8 cellular contexts compared by ENCODE assay signal in genomic region chr2:162301151-162301804, GRCh38. TPM values are rescaled to one million over a fixed set of nuclear protein-coding genes. Genes with fewer than 3 reads are reported as not detected.
DNase-seq lines count a peak whose midpoint lies in the region; ATAC-seq, FAIRE-seq and TF ChIP-seq lines count a peak whose summit lies in the region.

No MANE protein-coding gene starts in this region.

- peak; percentile 76 for ATAC-seq in HG03442 (IDR thresholded peaks at IDR 0.05; ENCODE audit: unreplicated experiment)
- ATAC-seq in activated CD8-positive, alpha-beta memory T cell treated with anti-CD3 and anti-CD28 coated beads, Interleukin-2, amount 10 ng/mL, durations not matched to agents 7 days and 5 days, result peak; percentile 81

- no peaks in the 10 kb centered on the region for H3K27me3 ChIP-seq in esophagus muscularis mucosa
- H3K27me3 ChIP-seq in neural progenitor cell, result no peaks in the 10 kb centered on the region

- DNase-seq in CD14-positive monocyte (ENCODE audit: low spot score) (peak; percentile 48), GM19239 (ENCODE audit: insufficient read length, low spot score) (no peak), NCI-H82 (lab: John Stamatoyannopoulos, UW) (peak; percentile 84), esophagus muscularis mucosa (ENCODE audit: extremely low spot score) (no peak), neural progenitor cell (ENCODE audit: low spot score) (peak; percentile 74), type B pancreatic cell (ENCODE audit: extremely low spot score, unreplicated experiment) (no peak)
- DNase-seq in activated CD8-positive, alpha-beta memory T cell treated with anti-CD3 and anti-CD28 coated beads, Interleukin-2, amount 10 ng/mL, durations not matched to agents 7 days and 5 days, result peak; percentile 63

- peak; percentile 92 for FAIRE-seq in GM19239 (lab: Jason Lieb, UNC)

- TF ChIP-seq CTCF in CD14-positive monocyte (IDR thresholded peaks at IDR 0.05) (peak; percentile 93), esophagus muscularis mucosa (IDR thresholded peaks at IDR 0.05) (peak; percentile 79 to 89 (median 88)), neural progenitor cell (IDR thresholded peaks at IDR 0.05) (peak; percentile 94), type B pancreatic cell (conservative IDR thresholded peaks at IDR 0.05) (peak; percentile 94)

- H3K79me2 ChIP-seq in neural progenitor cell (ENCODE audit: low read depth), result no peaks in the 10 kb centered on the region

- H3K36me3 ChIP-seq in esophagus muscularis mucosa, result peaks cover 0 to 4% (median 0%) of the 10 kb centered on the region in 4 donors
- H3K36me3 ChIP-seq in neural progenitor cell, result no peaks in the 10 kb centered on the region

- H3K36me3 Mint-ChIP-seq in CD14-positive monocyte (peaks cover 21 to 37% of the 10 kb centered on the region in 2 donors), neural progenitor cell (no peaks in the 10 kb centered on the region), type B pancreatic cell (no peaks in the 10 kb centered on the region)
- H3K36me3 Mint-ChIP-seq in activated CD8-positive, alpha-beta memory T cell treated with anti-CD3 and anti-CD28 coated beads, Interleukin-2, amount 10 ng/mL, durations not matched to agents 7 days and 5 days, result peaks cover 21% of the 10 kb centered on the region

- no peak for TF ChIP-seq POLR2A in esophagus muscularis mucosa (IDR thresholded peaks at IDR 0.05; ENCODE audit: low read depth)

- H3K27ac Mint-ChIP-seq in CD14-positive monocyte (no peak overlapping the region), neural progenitor cell (no peak overlapping the region), type B pancreatic cell (no peak overlapping the region)
- H3K27ac Mint-ChIP-seq in activated CD8-positive, alpha-beta memory T cell treated with anti-CD3 and anti-CD28 coated beads, Interleukin-2, amount 10 ng/mL, durations not matched to agents 7 days and 5 days, result no peak overlapping the region

- no peak for TF ChIP-seq EP300 in esophagus muscularis mucosa (IDR thresholded peaks at IDR 0.05)

- no peak overlapping the region for H3K27ac ChIP-seq in esophagus muscularis mucosa (replicated peaks in 1 of 4)
- H3K27ac ChIP-seq in neural progenitor cell, result no peak overlapping the region

- H3K4me3 Mint-ChIP-seq in CD14-positive monocyte (no peak overlapping the region), neural progenitor cell (no peak overlapping the region), type B pancreatic cell (no peak overlapping the region)
- H3K4me3 Mint-ChIP-seq in activated CD8-positive, alpha-beta memory T cell treated with anti-CD3 and anti-CD28 coated beads, Interleukin-2, amount 10 ng/mL, durations not matched to agents 7 days and 5 days, result no peak overlapping the region

- H3K4me1 ChIP-seq in esophagus muscularis mucosa (peaks cover 0 to 30% (median 17%) of the 10 kb centered on the region in 4 donors), neural progenitor cell (no peaks in the 10 kb centered on the region)

- CTCF ChIA-PET in activated CD8-positive, alpha-beta memory T cell treated with anti-CD3 and anti-CD28 coated beads, Interleukin-2, amount 10 ng/mL, durations not matched to agents 7 days and 5 days (lab: Charles Lee), result interaction anchor here (0.6 to 7.3 kb wide), 13 partner anchors 8 to 273 kb away, joined by 3 to 125 read pairs (median 4); partner anchors contain the start of genes GCA and IFIH1

- H3F3A ChIP-seq in neural progenitor cell (ENCODE audit: low read depth), result no peaks in the 10 kb centered on the region

- H3K27me3 Mint-ChIP-seq in CD14-positive monocyte (ENCODE audit: low read depth in 3 of 3), result no peaks in the 10 kb centered on the region
- no peaks in the 10 kb centered on the region for H3K27me3 Mint-ChIP-seq in activated CD8-positive, alpha-beta memory T cell treated with anti-CD3 and anti-CD28 coated beads, Interleukin-2, amount 10 ng/mL, durations not matched to agents 7 days and 5 days
- no peaks in the 10 kb centered on the region for H3K27me3 Mint-ChIP-seq in neural progenitor cell (ENCODE audit: insufficient read depth, low read depth)
- H3K27me3 Mint-ChIP-seq in type B pancreatic cell, result no peaks in the 10 kb centered on the region

- peaks cover 10% of the 10 kb centered on the region for H3K4me1 Mint-ChIP-seq in CD14-positive monocyte
- peaks cover 6% of the 10 kb centered on the region for H3K4me1 Mint-ChIP-seq in activated CD8-positive, alpha-beta memory T cell treated with anti-CD3 and anti-CD28 coated beads, Interleukin-2, amount 10 ng/mL, durations not matched to agents 7 days and 5 days
- no peaks in the 10 kb centered on the region for H3K4me1 Mint-ChIP-seq in neural progenitor cell
- H3K4me1 Mint-ChIP-seq in type B pancreatic cell (ENCODE audit: unreplicated experiment), result no peaks in the 10 kb centered on the region

- no peaks in the 10 kb centered on the region for H3K9me3 ChIP-seq in esophagus muscularis mucosa
- H3K9me3 ChIP-seq in neural progenitor cell (ENCODE audit: low read depth), result no peaks in the 10 kb centered on the region

- H3K4me3 ChIP-seq in esophagus muscularis mucosa, result no peak overlapping the region
- H3K4me3 ChIP-seq in neural progenitor cell, result no peak overlapping the region

- H3K9ac ChIP-seq in neural progenitor cell, result no peak overlapping the region

- no peaks in the 10 kb centered on the region for H3K9me3 Mint-ChIP-seq in CD14-positive monocyte
- no peaks in the 10 kb centered on the region for H3K9me3 Mint-ChIP-seq in activated CD8-positive, alpha-beta memory T cell treated with anti-CD3 and anti-CD28 coated beads, Interleukin-2, amount 10 ng/mL, durations not matched to agents 7 days and 5 days (ENCODE audit: low read depth)
- no peaks in the 10 kb centered on the region for H3K9me3 Mint-ChIP-seq in neural progenitor cell
- no peaks in the 10 kb centered on the region for H3K9me3 Mint-ChIP-seq in type B pancreatic cell

- 13% methylated on average over 6 of the region's 6 CpGs for WGBS in esophagus muscularis mucosa

- intact Hi-C loops in CD14-positive monocyte (cut with micrococcal nuclease) (no loop called here), esophagus muscularis mucosa (cut with DNase I) (loop anchor here (5.0 kb wide), 1 partner anchor 714 kb away; no protein-coding TSS in a partner anchor)

- no peak overlapping the region for H3K4me2 ChIP-seq in neural progenitor cell

- H2AFZ ChIP-seq in neural progenitor cell (replicated peaks), result peak overlapping the region; percentile 41

- no peaks in the 10 kb centered on the region for H4K20me1 ChIP-seq in neural progenitor cell (ENCODE audit: low read depth)

RNA-seq across cellular contexts. Expression of gene IFIH1, which starts 17.2 kb away (rescaled TPM):
- polyA plus RNA-seq in CD14-positive monocyte, result 10 to 100 TPM; 11.6 to 17.1 TPM
- 10 to 100 TPM; 66.8 to 90.0 TPM for total RNA-seq in activated CD8-positive, alpha-beta memory T cell treated with anti-CD3 and anti-CD28 coated beads, Interleukin-2, amount 10 ng/mL, durations not matched to agents 7 days and 5 days
- total RNA-seq in esophagus muscularis mucosa, result 10 to 100 TPM in 2 of 4 donors, 1 to 10 TPM in 2; 8.6 to 12.9 (median 10.6) TPM
- 0.09 and 0.79 TPM in 2 replicates for total RNA-seq in neural progenitor cell (ENCODE audit: low replicate concordance)
- 10.4 and 17.5 TPM in 2 replicates for total RNA-seq in type B pancreatic cell (ENCODE audit: low replicate concordance)

RNA-seq across cellular contexts. Expression of gene GCA, which starts 42.7 kb away (rescaled TPM):
- polyA plus RNA-seq in CD14-positive monocyte, result 100 to 1,000 TPM; 400 to 441 TPM
- 10 to 100 TPM; 16.1 to 17.2 TPM for total RNA-seq in activated CD8-positive, alpha-beta memory T cell treated with anti-CD3 and anti-CD28 coated beads, Interleukin-2, amount 10 ng/mL, durations not matched to agents 7 days and 5 days
- total RNA-seq in esophagus muscularis mucosa (10 to 100 TPM in 1 of 4 donors, 1 to 10 TPM in 3; 5.4 to 34.3 (median 8.2) TPM), neural progenitor cell (ENCODE audit: low replicate concordance) (63.2 and 64.8 TPM in 2 replicates), type B pancreatic cell (ENCODE audit: low replicate concordance) (21.1 and 30.4 TPM in 2 replicates)

RNA-seq across cellular contexts. Expression of gene FAP, which starts 58.0 kb away (rescaled TPM):
- not detected for polyA plus RNA-seq in CD14-positive monocyte
- under 1 TPM in 1 of 2 experiments, not detected in 1; 0.23 TPM for total RNA-seq in activated CD8-positive, alpha-beta memory T cell treated with anti-CD3 and anti-CD28 coated beads, Interleukin-2, amount 10 ng/mL, durations not matched to agents 7 days and 5 days
- total RNA-seq in esophagus muscularis mucosa (10 to 100 TPM in 3 of 4 donors, 1 to 10 TPM in 1; 8.0 to 16.7 (median 13.1) TPM), neural progenitor cell (ENCODE audit: low replicate concordance) (not detected in 2 replicates), type B pancreatic cell (ENCODE audit: low replicate concordance) (0.71 and 27.3 TPM in 2 replicates)

Comparison
In these comparisons a context has a peak if more than half of its experiments do, and no peak if none do; other contexts are left out.
1. DNase-seq: peak in CD14-positive monocyte (single experiment), NCI-H82 (single experiment), activated CD8-positive, alpha-beta memory T cell treated with anti-CD3 and anti-CD28 coated beads, Interleukin-2, amount 10 ng/mL, durations not matched to agents 7 days and 5 days (single experiment) and neural progenitor cell (single experiment); none in GM19239 (single experiment), esophagus muscularis mucosa (single experiment) and type B pancreatic cell (single experiment).
2. Peak in every context shown above with its lines, with median percentiles within 50 percentile points of each other: CTCF ChIP-seq.